Comparison of ENCODE assay signal across 2 cellular contexts in the genomic region with DNA sequence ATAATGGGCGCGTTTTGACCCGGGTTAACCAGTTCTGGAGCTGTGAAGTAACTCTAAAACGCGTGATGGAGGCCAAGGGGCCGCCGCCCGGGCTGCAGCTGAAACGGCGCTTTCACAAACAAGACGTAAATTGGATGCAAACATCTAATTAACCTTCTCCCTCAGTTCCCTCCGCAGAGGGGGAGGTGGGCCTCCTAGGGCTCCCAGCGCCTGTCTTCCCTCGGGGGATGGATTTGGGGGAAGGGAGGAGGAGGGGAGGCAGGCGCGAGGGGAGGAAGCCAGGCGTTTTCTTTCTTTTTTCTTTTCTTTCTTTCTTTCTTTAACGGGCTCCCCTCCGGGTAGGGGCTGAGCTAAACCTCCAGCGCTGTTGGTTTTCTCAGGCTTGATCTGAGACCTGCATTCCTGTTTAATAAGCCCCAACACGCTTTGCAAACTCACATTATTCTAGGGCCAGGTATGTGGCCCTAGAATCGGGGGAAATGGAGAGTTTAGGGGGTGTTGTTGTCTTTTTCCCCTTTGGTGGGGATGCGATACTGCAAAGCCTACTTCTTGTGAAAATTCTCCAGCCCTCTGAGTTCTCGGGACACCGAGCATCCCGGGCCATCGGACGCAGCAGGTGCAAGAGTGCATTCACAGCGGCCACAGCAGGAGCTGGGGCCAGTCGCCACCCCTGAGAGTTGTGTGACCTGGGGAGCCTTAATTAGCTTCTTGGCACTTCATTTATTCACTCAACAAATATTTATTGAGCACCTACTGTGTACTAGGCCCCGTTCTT.
TF ChIP-seq lines count a peak whose summit lies in the region.

No MANE protein-coding gene starts in this region.

TF ChIP-seq in GM23338, 12 proteins besides CTCF, POLR2A, EP300 and RAD21 (continues in another document):
- TF ChIP-seq STAT1 (IDR thresholded peaks at IDR 0.05; ENCODE audit: unreplicated experiment) (no peak), CREB1 (CRISPR knock-in tag; IDR thresholded peaks at IDR 0.05; ENCODE audit: low read depth) (no peak), ZNF331 (CRISPR knock-in tag; IDR thresholded peaks at IDR 0.05; ENCODE audit: low read depth) (no peak), JUNB (IDR thresholded peaks at IDR 0.05; ENCODE audit: unreplicated experiment) (no peak)
- TF ChIP-seq, protein P1, sequence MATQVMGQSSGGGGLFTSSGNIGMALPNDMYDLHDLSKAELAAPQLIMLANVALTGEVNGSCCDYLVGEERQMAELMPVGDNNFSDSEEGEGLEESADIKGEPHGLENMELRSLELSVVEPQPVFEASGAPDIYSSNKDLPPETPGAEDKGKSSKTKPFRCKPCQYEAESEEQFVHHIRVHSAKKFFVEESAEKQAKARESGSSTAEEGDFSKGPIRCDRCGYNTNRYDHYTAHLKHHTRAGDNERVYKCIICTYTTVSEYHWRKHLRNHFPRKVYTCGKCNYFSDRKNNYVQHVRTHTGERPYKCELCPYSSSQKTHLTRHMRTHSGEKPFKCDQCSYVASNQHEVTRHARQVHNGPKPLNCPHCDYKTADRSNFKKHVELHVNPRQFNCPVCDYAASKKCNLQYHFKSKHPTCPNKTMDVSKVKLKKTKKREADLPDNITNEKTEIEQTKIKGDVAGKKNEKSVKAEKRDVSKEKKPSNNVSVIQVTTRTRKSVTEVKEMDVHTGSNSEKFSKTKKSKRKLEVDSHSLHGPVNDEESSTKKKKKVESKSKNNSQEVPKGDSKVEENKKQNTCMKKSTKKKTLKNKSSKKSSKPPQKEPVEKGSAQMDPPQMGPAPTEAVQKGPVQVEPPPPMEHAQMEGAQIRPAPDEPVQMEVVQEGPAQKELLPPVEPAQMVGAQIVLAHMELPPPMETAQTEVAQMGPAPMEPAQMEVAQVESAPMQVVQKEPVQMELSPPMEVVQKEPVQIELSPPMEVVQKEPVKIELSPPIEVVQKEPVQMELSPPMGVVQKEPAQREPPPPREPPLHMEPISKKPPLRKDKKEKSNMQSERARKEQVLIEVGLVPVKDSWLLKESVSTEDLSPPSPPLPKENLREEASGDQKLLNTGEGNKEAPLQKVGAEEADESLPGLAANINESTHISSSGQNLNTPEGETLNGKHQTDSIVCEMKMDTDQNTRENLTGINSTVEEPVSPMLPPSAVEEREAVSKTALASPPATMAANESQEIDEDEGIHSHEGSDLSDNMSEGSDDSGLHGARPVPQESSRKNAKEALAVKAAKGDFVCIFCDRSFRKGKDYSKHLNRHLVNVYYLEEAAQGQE (IDR thresholded peaks at IDR 0.05; ENCODE audit: unreplicated experiment) = no peak
- TF ChIP-seq, protein P2, sequence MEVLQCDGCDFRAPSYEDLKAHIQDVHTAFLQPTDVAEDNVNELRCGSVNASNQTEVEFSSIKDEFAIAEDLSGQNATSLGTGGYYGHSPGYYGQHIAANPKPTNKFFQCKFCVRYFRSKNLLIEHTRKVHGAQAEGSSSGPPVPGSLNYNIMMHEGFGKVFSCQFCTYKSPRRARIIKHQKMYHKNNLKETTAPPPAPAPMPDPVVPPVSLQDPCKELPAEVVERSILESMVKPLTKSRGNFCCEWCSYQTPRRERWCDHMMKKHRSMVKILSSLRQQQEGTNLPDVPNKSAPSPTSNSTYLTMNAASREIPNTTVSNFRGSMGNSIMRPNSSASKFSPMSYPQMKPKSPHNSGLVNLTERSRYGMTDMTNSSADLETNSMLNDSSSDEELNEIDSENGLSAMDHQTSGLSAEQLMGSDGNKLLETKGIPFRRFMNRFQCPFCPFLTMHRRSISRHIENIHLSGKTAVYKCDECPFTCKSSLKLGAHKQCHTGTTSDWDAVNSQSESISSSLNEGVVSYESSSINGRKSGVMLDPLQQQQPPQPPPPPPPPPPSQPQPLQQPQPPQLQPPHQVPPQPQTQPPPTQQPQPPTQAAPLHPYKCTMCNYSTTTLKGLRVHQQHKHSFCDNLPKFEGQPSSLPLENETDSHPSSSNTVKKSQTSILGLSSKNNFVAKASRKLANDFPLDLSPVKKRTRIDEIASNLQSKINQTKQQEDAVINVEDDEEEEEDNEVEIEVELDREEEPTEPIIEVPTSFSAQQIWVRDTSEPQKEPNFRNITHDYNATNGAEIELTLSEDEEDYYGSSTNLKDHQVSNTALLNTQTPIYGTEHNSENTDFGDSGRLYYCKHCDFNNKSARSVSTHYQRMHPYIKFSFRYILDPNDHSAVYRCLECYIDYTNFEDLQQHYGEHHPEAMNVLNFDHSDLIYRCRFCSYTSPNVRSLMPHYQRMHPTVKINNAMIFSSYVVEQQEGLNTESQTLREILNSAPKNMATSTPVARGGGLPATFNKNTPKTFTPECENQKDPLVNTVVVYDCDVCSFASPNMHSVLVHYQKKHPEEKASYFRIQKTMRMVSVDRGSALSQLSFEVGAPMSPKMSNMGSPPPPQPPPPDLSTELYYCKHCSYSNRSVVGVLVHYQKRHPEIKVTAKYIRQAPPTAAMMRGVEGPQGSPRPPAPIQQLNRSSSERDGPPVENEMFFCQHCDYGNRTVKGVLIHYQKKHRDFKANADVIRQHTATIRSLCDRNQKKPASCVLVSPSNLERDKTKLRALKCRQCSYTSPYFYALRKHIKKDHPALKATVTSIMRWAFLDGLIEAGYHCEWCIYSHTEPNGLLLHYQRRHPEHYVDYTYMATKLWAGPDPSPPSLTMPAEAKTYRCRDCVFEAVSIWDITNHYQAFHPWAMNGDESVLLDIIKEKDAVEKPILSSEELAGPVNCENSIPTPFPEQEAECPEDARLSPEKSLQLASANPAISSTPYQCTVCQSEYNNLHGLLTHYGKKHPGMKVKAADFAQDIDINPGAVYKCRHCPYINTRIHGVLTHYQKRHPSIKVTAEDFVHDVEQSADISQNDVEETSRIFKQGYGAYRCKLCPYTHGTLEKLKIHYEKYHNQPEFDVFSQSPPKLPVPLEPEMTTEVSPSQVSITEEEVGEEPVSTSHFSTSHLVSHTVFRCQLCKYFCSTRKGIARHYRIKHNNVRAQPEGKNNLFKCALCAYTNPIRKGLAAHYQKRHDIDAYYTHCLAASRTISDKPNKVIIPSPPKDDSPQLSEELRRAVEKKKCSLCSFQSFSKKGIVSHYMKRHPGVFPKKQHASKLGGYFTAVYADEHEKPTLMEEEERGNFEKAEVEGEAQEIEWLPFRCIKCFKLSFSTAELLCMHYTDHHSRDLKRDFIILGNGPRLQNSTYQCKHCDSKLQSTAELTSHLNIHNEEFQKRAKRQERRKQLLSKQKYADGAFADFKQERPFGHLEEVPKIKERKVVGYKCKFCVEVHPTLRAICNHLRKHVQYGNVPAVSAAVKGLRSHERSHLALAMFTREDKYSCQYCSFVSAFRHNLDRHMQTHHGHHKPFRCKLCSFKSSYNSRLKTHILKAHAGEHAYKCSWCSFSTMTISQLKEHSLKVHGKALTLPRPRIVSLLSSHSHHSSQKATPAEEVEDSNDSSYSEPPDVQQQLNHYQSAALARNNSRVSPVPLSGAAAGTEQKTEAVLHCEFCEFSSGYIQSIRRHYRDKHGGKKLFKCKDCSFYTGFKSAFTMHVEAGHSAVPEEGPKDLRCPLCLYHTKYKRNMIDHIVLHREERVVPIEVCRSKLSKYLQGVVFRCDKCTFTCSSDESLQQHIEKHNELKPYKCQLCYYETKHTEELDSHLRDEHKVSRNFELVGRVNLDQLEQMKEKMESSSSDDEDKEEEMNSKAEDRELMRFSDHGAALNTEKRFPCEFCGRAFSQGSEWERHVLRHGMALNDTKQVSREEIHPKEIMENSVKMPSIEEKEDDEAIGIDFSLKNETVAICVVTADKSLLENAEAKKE (CRISPR knock-in tag; IDR thresholded peaks at IDR 0.05) = no peak
- TF ChIP-seq, protein P3, sequence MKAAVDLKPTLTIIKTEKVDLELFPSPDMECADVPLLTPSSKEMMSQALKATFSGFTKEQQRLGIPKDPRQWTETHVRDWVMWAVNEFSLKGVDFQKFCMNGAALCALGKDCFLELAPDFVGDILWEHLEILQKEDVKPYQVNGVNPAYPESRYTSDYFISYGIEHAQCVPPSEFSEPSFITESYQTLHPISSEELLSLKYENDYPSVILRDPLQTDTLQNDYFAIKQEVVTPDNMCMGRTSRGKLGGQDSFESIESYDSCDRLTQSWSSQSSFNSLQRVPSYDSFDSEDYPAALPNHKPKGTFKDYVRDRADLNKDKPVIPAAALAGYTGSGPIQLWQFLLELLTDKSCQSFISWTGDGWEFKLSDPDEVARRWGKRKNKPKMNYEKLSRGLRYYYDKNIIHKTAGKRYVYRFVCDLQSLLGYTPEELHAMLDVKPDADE (IDR thresholded peaks at IDR 0.05) = no peak

TF ChIP-seq in HepG2, 621 proteins besides CTCF, POLR2A, EP300 and RAD21 (continues in another document):
- TF ChIP-seq, protein P4, sequence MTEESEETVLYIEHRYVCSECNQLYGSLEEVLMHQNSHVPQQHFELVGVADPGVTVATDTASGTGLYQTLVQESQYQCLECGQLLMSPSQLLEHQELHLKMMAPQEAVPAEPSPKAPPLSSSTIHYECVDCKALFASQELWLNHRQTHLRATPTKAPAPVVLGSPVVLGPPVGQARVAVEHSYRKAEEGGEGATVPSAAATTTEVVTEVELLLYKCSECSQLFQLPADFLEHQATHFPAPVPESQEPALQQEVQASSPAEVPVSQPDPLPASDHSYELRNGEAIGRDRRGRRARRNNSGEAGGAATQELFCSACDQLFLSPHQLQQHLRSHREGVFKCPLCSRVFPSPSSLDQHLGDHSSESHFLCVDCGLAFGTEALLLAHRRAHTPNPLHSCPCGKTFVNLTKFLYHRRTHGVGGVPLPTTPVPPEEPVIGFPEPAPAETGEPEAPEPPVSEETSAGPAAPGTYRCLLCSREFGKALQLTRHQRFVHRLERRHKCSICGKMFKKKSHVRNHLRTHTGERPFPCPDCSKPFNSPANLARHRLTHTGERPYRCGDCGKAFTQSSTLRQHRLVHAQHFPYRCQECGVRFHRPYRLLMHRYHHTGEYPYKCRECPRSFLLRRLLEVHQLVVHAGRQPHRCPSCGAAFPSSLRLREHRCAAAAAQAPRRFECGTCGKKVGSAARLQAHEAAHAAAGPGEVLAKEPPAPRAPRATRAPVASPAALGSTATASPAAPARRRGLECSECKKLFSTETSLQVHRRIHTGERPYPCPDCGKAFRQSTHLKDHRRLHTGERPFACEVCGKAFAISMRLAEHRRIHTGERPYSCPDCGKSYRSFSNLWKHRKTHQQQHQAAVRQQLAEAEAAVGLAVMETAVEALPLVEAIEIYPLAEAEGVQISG (CRISPR knock-in tag; IDR thresholded peaks at IDR 0.05) = no peak
- TF ChIP-seq, protein P5, sequence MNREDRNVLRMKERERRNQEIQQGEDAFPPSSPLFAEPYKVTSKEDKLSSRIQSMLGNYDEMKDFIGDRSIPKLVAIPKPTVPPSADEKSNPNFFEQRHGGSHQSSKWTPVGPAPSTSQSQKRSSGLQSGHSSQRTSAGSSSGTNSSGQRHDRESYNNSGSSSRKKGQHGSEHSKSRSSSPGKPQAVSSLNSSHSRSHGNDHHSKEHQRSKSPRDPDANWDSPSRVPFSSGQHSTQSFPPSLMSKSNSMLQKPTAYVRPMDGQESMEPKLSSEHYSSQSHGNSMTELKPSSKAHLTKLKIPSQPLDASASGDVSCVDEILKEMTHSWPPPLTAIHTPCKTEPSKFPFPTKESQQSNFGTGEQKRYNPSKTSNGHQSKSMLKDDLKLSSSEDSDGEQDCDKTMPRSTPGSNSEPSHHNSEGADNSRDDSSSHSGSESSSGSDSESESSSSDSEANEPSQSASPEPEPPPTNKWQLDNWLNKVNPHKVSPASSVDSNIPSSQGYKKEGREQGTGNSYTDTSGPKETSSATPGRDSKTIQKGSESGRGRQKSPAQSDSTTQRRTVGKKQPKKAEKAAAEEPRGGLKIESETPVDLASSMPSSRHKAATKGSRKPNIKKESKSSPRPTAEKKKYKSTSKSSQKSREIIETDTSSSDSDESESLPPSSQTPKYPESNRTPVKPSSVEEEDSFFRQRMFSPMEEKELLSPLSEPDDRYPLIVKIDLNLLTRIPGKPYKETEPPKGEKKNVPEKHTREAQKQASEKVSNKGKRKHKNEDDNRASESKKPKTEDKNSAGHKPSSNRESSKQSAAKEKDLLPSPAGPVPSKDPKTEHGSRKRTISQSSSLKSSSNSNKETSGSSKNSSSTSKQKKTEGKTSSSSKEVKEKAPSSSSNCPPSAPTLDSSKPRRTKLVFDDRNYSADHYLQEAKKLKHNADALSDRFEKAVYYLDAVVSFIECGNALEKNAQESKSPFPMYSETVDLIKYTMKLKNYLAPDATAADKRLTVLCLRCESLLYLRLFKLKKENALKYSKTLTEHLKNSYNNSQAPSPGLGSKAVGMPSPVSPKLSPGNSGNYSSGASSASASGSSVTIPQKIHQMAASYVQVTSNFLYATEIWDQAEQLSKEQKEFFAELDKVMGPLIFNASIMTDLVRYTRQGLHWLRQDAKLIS (CRISPR knock-in tag; IDR thresholded peaks at IDR 0.05) = no peak
- TF ChIP-seq SOX5 (CRISPR knock-in tag; IDR thresholded peaks at IDR 0.05; ENCODE audit: borderline replicate concordance) (no peak), IKZF4 (CRISPR knock-in tag; IDR thresholded peaks at IDR 0.05; ENCODE audit: borderline replicate concordance, low read depth, not compliant biosample characterization) (no peak), TARDBP (CRISPR knock-in tag; IDR thresholded peaks at IDR 0.05) (no peak), CCAR2 (optimal IDR thresholded peaks at IDR 0.05; ENCODE audit: low read depth, low read length) (no peak)
- TF ChIP-seq, protein P6, sequence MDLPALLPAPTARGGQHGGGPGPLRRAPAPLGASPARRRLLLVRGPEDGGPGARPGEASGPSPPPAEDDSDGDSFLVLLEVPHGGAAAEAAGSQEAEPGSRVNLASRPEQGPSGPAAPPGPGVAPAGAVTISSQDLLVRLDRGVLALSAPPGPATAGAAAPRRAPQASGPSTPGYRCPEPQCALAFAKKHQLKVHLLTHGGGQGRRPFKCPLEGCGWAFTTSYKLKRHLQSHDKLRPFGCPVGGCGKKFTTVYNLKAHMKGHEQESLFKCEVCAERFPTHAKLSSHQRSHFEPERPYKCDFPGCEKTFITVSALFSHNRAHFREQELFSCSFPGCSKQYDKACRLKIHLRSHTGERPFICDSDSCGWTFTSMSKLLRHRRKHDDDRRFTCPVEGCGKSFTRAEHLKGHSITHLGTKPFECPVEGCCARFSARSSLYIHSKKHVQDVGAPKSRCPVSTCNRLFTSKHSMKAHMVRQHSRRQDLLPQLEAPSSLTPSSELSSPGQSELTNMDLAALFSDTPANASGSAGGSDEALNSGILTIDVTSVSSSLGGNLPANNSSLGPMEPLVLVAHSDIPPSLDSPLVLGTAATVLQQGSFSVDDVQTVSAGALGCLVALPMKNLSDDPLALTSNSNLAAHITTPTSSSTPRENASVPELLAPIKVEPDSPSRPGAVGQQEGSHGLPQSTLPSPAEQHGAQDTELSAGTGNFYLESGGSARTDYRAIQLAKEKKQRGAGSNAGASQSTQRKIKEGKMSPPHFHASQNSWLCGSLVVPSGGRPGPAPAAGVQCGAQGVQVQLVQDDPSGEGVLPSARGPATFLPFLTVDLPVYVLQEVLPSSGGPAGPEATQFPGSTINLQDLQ (CRISPR knock-in tag; IDR thresholded peaks at IDR 0.05) = no peak
- TF ChIP-seq, protein P7, sequence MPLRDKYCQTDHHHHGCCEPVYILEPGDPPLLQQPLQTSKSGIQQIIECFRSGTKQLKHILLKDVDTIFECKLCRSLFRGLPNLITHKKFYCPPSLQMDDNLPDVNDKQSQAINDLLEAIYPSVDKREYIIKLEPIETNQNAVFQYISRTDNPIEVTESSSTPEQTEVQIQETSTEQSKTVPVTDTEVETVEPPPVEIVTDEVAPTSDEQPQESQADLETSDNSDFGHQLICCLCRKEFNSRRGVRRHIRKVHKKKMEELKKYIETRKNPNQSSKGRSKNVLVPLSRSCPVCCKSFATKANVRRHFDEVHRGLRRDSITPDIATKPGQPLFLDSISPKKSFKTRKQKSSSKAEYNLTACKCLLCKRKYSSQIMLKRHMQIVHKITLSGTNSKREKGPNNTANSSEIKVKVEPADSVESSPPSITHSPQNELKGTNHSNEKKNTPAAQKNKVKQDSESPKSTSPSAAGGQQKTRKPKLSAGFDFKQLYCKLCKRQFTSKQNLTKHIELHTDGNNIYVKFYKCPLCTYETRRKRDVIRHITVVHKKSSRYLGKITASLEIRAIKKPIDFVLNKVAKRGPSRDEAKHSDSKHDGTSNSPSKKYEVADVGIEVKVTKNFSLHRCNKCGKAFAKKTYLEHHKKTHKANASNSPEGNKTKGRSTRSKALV (CRISPR knock-in tag; IDR thresholded peaks at IDR 0.05) = no peak
- TF ChIP-seq, protein P8, sequence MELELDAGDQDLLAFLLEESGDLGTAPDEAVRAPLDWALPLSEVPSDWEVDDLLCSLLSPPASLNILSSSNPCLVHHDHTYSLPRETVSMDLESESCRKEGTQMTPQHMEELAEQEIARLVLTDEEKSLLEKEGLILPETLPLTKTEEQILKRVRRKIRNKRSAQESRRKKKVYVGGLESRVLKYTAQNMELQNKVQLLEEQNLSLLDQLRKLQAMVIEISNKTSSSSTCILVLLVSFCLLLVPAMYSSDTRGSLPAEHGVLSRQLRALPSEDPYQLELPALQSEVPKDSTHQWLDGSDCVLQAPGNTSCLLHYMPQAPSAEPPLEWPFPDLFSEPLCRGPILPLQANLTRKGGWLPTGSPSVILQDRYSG (CRISPR knock-in tag; IDR thresholded peaks at IDR 0.05) = no peak
